ENCODE assay signal across 22 cellular contexts in the genomic region with DNA sequence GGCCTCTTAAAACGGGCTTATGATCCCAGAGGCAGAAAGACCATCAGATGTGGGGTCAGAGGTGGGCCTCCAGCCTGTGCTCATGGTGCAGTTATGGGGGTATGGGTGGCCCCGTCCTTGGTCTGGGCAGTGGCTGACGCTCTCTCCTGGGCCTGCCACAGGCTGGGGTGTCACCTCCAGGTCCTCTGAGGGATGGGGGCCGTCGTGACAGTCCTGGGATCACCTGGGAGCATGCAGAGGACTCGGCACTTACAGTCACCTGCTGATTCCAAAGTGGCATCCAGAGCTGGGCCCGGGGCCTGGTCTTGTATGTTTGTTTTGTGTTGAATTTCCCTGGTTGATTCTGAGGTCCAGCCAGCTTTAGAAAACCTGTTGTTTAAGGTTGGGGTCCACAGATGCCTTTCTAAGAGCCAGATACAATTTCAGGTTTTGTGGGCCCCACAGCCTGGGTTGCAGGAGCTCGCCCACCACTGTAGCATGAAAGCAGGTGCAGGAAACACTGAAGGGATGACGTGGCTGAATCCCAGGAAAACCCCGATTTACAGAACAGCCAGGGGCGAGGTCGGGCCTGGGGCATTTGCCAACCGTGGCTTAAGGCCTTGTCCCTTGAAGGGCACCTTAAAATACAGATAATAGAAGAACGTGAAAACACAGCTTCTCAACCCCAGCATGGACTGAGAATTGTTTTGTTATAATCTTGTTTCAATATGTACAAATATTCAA.
"Had no signal": no experiment of that assay in that cellular context is flagged by ENCODE, and none has a peak within 500 bp of the region (broad histone marks: within the 10 kb centered on the region; RNA-seq: fewer than 3 reads in every experiment).

No MANE protein-coding gene starts in this region.

- DNase-seq: activated CD4-positive, alpha-beta T cell treated with anti-CD3 and anti-CD28 coated beads for 4 hours; activated CD8-positive, alpha-beta T cell treated with anti-CD3 and anti-CD28 coated beads for 36 hours; activated gamma-delta T cell treated with Interleukin-2 at 50 U/mL for 16 hours; activated T-cell treated with anti-CD3 and anti-CD28 coated beads, Interleukin-2, amount 50 U/mL, for 72 hours; cerebellar nuclear complex; effector memory CD4-positive, alpha-beta T cell; esophagus squamous epithelium; left cardiac atrium; lower lobe of right lung; midbrain; right cardiac atrium; small intestine; stimulated activated CD4-positive, alpha-beta T cell treated with anti-CD3 and anti-CD28 coated beads, Interleukin-4, amount 100 ng/mL, for 1 hour; SW 1271; testis; upper lobe of left lung had no signal

- H3K27ac ChIP-seq: adrenal gland, breast epithelium, esophagus squamous epithelium, lower lobe of right lung, prostate gland, testis, upper lobe of left lung had no signal

- H3K4me3 Mint-ChIP-seq: activated CD8-positive, alpha-beta T cell treated with anti-CD3 and anti-CD28 coated beads for 36 hours; activated T-cell treated with anti-CD3 and anti-CD28 coated beads, Interleukin-2, amount 50 U/mL, for 72 hours; dendritic cell treated with granulocyte-macrophage colony-stimulating factor and Interleukin-4, amounts not matched to agents 40 ng/mL and 50 ng/mL, for 4 days; stimulated activated effector memory CD8-positive, alpha-beta T cell treated with anti-CD3 and anti-CD28 coated beads, Interleukin-12 subunit alpha, Interleukin-12 subunit beta, amount 100 ng/mL, for 72 hours had no signal

- H3K4me1 ChIP-seq: adrenal gland, breast epithelium, prostate gland had no signal

- H3K27ac Mint-ChIP-seq: activated CD8-positive, alpha-beta T cell treated with anti-CD3 and anti-CD28 coated beads for 36 hours; activated naive CD4-positive, alpha-beta T cell treated with anti-CD3 and anti-CD28 coated beads, Interleukin-2, amount 50 U/mL, for 72 hours; activated T-cell treated with anti-CD3 and anti-CD28 coated beads, Interleukin-2, amount 50 U/mL, for 72 hours; dendritic cell treated with granulocyte-macrophage colony-stimulating factor and Interleukin-4, amounts not matched to agents 40 ng/mL and 50 ng/mL, for 4 days; stimulated activated effector memory CD8-positive, alpha-beta T cell treated with anti-CD3 and anti-CD28 coated beads, Interleukin-12 subunit alpha, Interleukin-12 subunit beta, amount 100 ng/mL, for 72 hours had no signal

- ATAC-seq: activated CD8-positive, alpha-beta T cell treated with anti-CD3 and anti-CD28 coated beads for 36 hours; activated naive CD4-positive, alpha-beta T cell treated with anti-CD3 and anti-CD28 coated beads, Interleukin-2, amount 50 U/mL, for 72 hours; activated T-cell treated with anti-CD3 and anti-CD28 coated beads, Interleukin-2, amount 50 U/mL, for 72 hours; left cardiac atrium; lower lobe of right lung; right cardiac atrium; stimulated activated effector memory CD8-positive, alpha-beta T cell treated with anti-CD3 and anti-CD28 coated beads, Interleukin-12 subunit alpha, Interleukin-12 subunit beta, amount 100 ng/mL, for 72 hours had no signal

- H3K9me3 ChIP-seq: adrenal gland, prostate gland, testis had no signal

- H3K27me3 ChIP-seq: adrenal gland, testis, upper lobe of left lung had no signal

- H3K36me3 ChIP-seq: adrenal gland, breast epithelium, esophagus squamous epithelium, lower lobe of right lung, prostate gland, upper lobe of left lung had no signal

- H3K4me3 ChIP-seq: adrenal gland, breast epithelium, esophagus squamous epithelium, lower lobe of right lung, prostate gland, testis, upper lobe of left lung had no signal

- H3K9me3 Mint-ChIP-seq: activated naive CD4-positive, alpha-beta T cell treated with anti-CD3 and anti-CD28 coated beads, Interleukin-2, amount 50 U/mL, for 72 hours; stimulated activated effector memory CD8-positive, alpha-beta T cell treated with anti-CD3 and anti-CD28 coated beads, Interleukin-12 subunit alpha, Interleukin-12 subunit beta, amount 100 ng/mL, for 72 hours had no signal
